Comparison of ENCODE assay signal across 27 cellular contexts in the genomic region with DNA sequence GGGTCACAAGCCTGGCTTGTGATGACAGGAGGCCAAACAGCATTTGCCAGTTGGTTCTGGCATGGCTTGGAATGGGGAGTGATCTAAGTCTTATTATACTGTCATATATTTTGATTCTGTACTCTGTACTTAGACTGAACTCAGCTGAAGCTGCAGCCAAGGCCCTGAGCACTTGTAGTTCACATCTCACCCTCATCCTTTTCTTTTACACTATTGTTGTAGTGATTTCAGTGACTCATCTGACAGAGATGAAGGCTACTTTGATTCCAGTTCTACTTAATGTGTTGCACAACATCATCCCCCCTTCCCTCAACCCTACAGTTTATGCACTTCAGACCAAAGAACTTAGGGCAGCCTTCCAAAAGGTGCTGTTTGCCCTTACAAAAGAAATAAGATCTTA. TPM values are rescaled to one million over a fixed set of nuclear protein-coding genes. Genes with fewer than 3 reads are reported as not detected.
DNase-seq lines count a peak whose midpoint lies in the region; ATAC-seq and TF ChIP-seq lines count a peak whose summit lies in the region.
"Had no signal": no experiment of that assay in that cellular context is flagged by ENCODE, and none has a peak within 500 bp of the region (broad histone marks: within the 10 kb centered on the region; RNA-seq: fewer than 3 reads in every experiment).

No MANE protein-coding gene starts in this region.

- H4K5ac ChIP-seq in IMR-90 (ENCODE audit: low read depth, low read length) = no peak overlapping the region

- no peak overlapping the region for H3K56ac ChIP-seq in IMR-90 (ENCODE audit: extremely low read depth, insufficient read depth, low read length)

- no peak overlapping the region for H3K14ac ChIP-seq in IMR-90 (replicated peaks; ENCODE audit: low read depth, low read length)
- no peak overlapping the region for H3K14ac ChIP-seq in neuronal stem cell (ENCODE audit: low read length)

- no peak overlapping the region for H2BK20ac ChIP-seq in IMR-90 (ENCODE audit: low read depth, low read length)

- H2BK12ac ChIP-seq in neuronal stem cell (ENCODE audit: low read length) = no peak overlapping the region

- peaks cover 7% of the 10 kb centered on the region for H3K27me3 ChIP-seq in ACC112 (ENCODE audit: insufficient read depth, low read length)
- H3K27me3 ChIP-seq in IMR-90 (ENCODE audit: control insufficient read depth, insufficient read depth, low read length) = no peaks in the 10 kb centered on the region
- H3K27me3 ChIP-seq in left lung = no peaks in the 10 kb centered on the region
- peaks cover 0 to 3% (median 0%) of the 10 kb centered on the region in 3 experiments for H3K27me3 ChIP-seq in neuronal stem cell (ENCODE audit: control insufficient read depth in 3 of 3, insufficient read depth in 3 of 3, low read depth in 1 of 3, low read length in 3 of 3)
- H3K27me3 ChIP-seq: breast epithelium, esophagus muscularis mucosa, heart right ventricle, sigmoid colon, upper lobe of left lung had no signal

- H3K9ac ChIP-seq in IMR-90 (ENCODE audit: low read depth, low read length) (no peak overlapping the region), neuronal stem cell (ENCODE audit: low read depth, low read length, poor library complexity) (no peak overlapping the region)

- no peak overlapping the region for H2AK9ac ChIP-seq in IMR-90 (replicated peaks; ENCODE audit: low read depth, low read length, poor library complexity)

- DNase-seq in IMR-90 (peak; percentile 16), choroid plexus epithelial cell (ENCODE audit: low read depth) (peak; percentile 47), left lung (no peak), SKM-1 treated with dmso at 0.1 percent for 144 hours (lab: John Stamatoyannopoulos, UW; ENCODE audit: unreplicated experiment) (no peak), neuronal stem cell (ENCODE audit: low spot score) (no peak), UCSD-AML1 (lab: John Stamatoyannopoulos, UW; ENCODE audit: unreplicated experiment) (no peak)
- no peak for DNase-seq in activated CD4-positive, alpha-beta T cell treated with anti-CD3 and anti-CD28 coated beads for 48 hours
- DNase-seq: activated CD4-positive, alpha-beta T cell treated with anti-CD3 and anti-CD28 coated beads for 1 hour; DMS 273 treated with DMSO at 0.1 percent for 48 hours; heart right ventricle; naive B cell; NCI-H1694; NCI-H82; pancreas; sigmoid colon; stimulated activated CD4-positive, alpha-beta T cell treated with anti-CD3 and anti-CD28 coated beads, Interleukin-4, amount 100 ng/mL, for 1 hour; upper lobe of left lung had no signal

- no peak overlapping the region for H2BK15ac ChIP-seq in IMR-90 (ENCODE audit: low read depth, low read length)
- no peak overlapping the region for H2BK15ac ChIP-seq in neuronal stem cell (ENCODE audit: low read length)

- POLR2A ChIA-PET in IMR-90 (lab: Charles Lee; ENCODE audit: unreplicated experiment) = no interaction called here

- H3K4me2 ChIP-seq in IMR-90 (ENCODE audit: low read depth, low read length) (no peak overlapping the region), neuronal stem cell (ENCODE audit: insufficient read depth, low read length, poor library complexity, severe bottlenecking) (no peak overlapping the region)

- H2AFZ ChIP-seq in ACC112 (ENCODE audit: low read length, unreplicated experiment) (no peak overlapping the region), IMR-90 (replicated peaks; ENCODE audit: low read length, poor library complexity) (no peak overlapping the region), neuronal stem cell (ENCODE audit: low read length) (no peak overlapping the region)

- no TSS peak for BruUV-seq in IMR-90 (replicated peaks; lab: Mats Ljungman, UMichigan)

- H3K4me3 ChIP-seq in ACC112 (ENCODE audit: low read depth, low read length) (no peak overlapping the region), IMR-90 (ENCODE audit: insufficient read depth, low read depth, low read length) (no peak overlapping the region), choroid plexus epithelial cell (ENCODE audit: low read depth, low read length) (no peak overlapping the region), left lung (no peak overlapping the region), neuronal stem cell (ENCODE audit: low read length in 2 of 2) (no peak overlapping the region)
- H3K4me3 ChIP-seq: breast epithelium, esophagus muscularis mucosa, HAP-1, heart right ventricle, lung, pancreas, sigmoid colon, upper lobe of left lung had no signal

- H3K79me1 ChIP-seq in IMR-90 (ENCODE audit: low read depth in 1 of 2, low read length in 2 of 2) (no peaks in the 10 kb centered on the region), neuronal stem cell (ENCODE audit: low read depth, low read length) (no peaks in the 10 kb centered on the region)

- no peak for TF ChIP-seq RAD21 in IMR-90 (IDR thresholded peaks at IDR 0.05; ENCODE audit: low read length)

- no peaks in the 10 kb centered on the region for H3K79me2 ChIP-seq in ACC112 (ENCODE audit: control insufficient read depth, insufficient read depth, low read length, unreplicated experiment)

- in situ Hi-C loops in IMR-90 (cut with MboI; ENCODE audit: low sequenced_read_pairs) = no loop called here

- no peak overlapping the region for H2BK120ac ChIP-seq in IMR-90 (ENCODE audit: low read depth, low read length)
- no peak overlapping the region for H2BK120ac ChIP-seq in neuronal stem cell (ENCODE audit: low read depth, low read length)

- H3K36me3 ChIP-seq in ACC112 (ENCODE audit: insufficient read depth, low read length) = no peaks in the 10 kb centered on the region
- H3K36me3 ChIP-seq in IMR-90 (ENCODE audit: control insufficient read depth, insufficient read depth, low read length) = no peaks in the 10 kb centered on the region
- no peaks in the 10 kb centered on the region for H3K36me3 ChIP-seq in left lung
- H3K36me3 ChIP-seq in neuronal stem cell (replicated peaks in 1 of 2; ENCODE audit: control insufficient read depth in 2 of 2, insufficient read depth in 2 of 2, low read length in 2 of 2) = no peaks in the 10 kb centered on the region
- H3K36me3 ChIP-seq: breast epithelium, esophagus muscularis mucosa, HAP-1, heart right ventricle, pancreas, sigmoid colon, upper lobe of left lung had no signal

- no peak overlapping the region for H3K18ac ChIP-seq in IMR-90 (ENCODE audit: low read depth, low read length)
- H3K18ac ChIP-seq in neuronal stem cell (ENCODE audit: low read length) = no peak overlapping the region

- dilution Hi-C loops in IMR-90 (cut with HindIII; ENCODE audit: low sequenced_read_pairs, unreplicated experiment) = no loop called here

- H3K9me3 ChIP-seq in IMR-90 (ENCODE audit: control insufficient read depth, insufficient read depth, low read length) (no peaks in the 10 kb centered on the region; the same call in 1 of the 2 replicates), left lung (peaks cover 0 to 10% of the 10 kb centered on the region in 2 donors), neuronal stem cell (replicated peaks in 1 of 2; ENCODE audit: control insufficient read depth in 2 of 2, insufficient read depth in 1 of 2, low read depth in 1 of 2, low read length in 2 of 2) (no peaks in the 10 kb centered on the region)
- H3K9me3 ChIP-seq: esophagus muscularis mucosa, HAP-1, pancreas, sigmoid colon had no signal

- TF ChIP-seq POLR2A in IMR-90 (IDR thresholded peaks at IDR 0.05; ENCODE audit: low read depth, low read length) = no peak

- no peak overlapping the region for H2AK5ac ChIP-seq in IMR-90 (ENCODE audit: low read depth, low read length)
- no peak overlapping the region for H2AK5ac ChIP-seq in neuronal stem cell (ENCODE audit: low read depth, low read length)

- H4K8ac ChIP-seq in IMR-90 (ENCODE audit: low read depth in 2 of 2, low read length in 2 of 2) (no peak overlapping the region), neuronal stem cell (ENCODE audit: low read depth, low read length) (no peak overlapping the region)

- H3K4ac ChIP-seq in IMR-90 (ENCODE audit: low read depth, low read length) = no peak overlapping the region
- no peak overlapping the region for H3K4ac ChIP-seq in neuronal stem cell (ENCODE audit: low read length)

- H3K27ac ChIP-seq in ACC112 (ENCODE audit: low read depth, low read length) (peak overlapping the region; percentile 66), IMR-90 (ENCODE audit: insufficient read depth, low read length) (no peak overlapping the region), left lung (no peak overlapping the region), neuronal stem cell (replicated peaks; ENCODE audit: low read length) (no peak overlapping the region)
- H3K27ac ChIP-seq: breast epithelium, esophagus muscularis mucosa, heart right ventricle, pancreas, sigmoid colon, upper lobe of left lung had no signal

- no peaks in the 10 kb centered on the region for H3K9me1 ChIP-seq in IMR-90 (ENCODE audit: insufficient read depth, low read length)

- peaks cover 28% of the 10 kb centered on the region for H3K4me1 ChIP-seq in ACC112 (ENCODE audit: control insufficient read depth, insufficient read depth, low read length, unreplicated experiment)
- no peaks in the 10 kb centered on the region for H3K4me1 ChIP-seq in IMR-90 (ENCODE audit: control insufficient read depth, insufficient read depth, low read length)
- no peaks in the 10 kb centered on the region for H3K4me1 ChIP-seq in left lung
- peaks cover 0 to 6% of the 10 kb centered on the region in 2 donors for H3K4me1 ChIP-seq in neuronal stem cell (ENCODE audit: control insufficient read depth in 2 of 2, insufficient read depth in 1 of 2, low read depth in 1 of 2, low read length in 2 of 2)
- H3K4me1 ChIP-seq: breast epithelium, esophagus muscularis mucosa, HAP-1, heart right ventricle, pancreas, sigmoid colon, upper lobe of left lung had no signal

- ATAC-seq in IMR-90 (ENCODE audit: low read depth) (no peak), left lung (peak; percentile 25)
- ATAC-seq: heart right ventricle, Panc1, pancreas had no signal

- no peaks in the 10 kb centered on the region for H4K20me1 ChIP-seq in IMR-90 (ENCODE audit: insufficient read depth, low read length)

- H3K23ac ChIP-seq in IMR-90 (ENCODE audit: low read depth, low read length) = no peak overlapping the region
- no peak overlapping the region for H3K23ac ChIP-seq in neuronal stem cell (ENCODE audit: low read depth, low read length, poor library complexity)

- H4K91ac ChIP-seq in IMR-90 (ENCODE audit: insufficient read depth, low read depth, low read length) (no peak overlapping the region), neuronal stem cell (ENCODE audit: low read depth, low read length, poor library complexity) (no peak overlapping the region)

- H2BK5ac ChIP-seq in IMR-90 (ENCODE audit: low read depth, low read length, poor library complexity, severe bottlenecking) (no peak overlapping the region), neuronal stem cell (ENCODE audit: low read length) (no peak overlapping the region)

- CTCF ChIA-PET in IMR-90 (lab: Yijun Ruan, JAX) = no interaction called here

- intact Hi-C loops in IMR-90 (cut with micrococcal nuclease) = no loop called here
- intact Hi-C loops in left lung (cut with DNase I) = no loop called here

- no peak for TF ChIP-seq CTCF in IMR-90 (conservative IDR thresholded peaks at IDR 0.05; ENCODE audit: low read depth, low read length)
- no peak for TF ChIP-seq CTCF in choroid plexus epithelial cell (conservative IDR thresholded peaks at IDR 0.05; ENCODE audit: low read depth, low read length)
- no peak for TF ChIP-seq CTCF in left lung (IDR thresholded peaks at IDR 0.05)

RNA-seq across cellular contexts. Expression of a gene that starts 0.8 kb away (rescaled TPM):
- total RNA-seq in IMR-90 (2012; rRNA removed) (not detected in 2 replicates), left lung (not detected)
- polyA plus RNA-seq in IMR-90 (2012; rRNA removed) = not detected in 2 replicates
- not detected in 2 replicates for polyA plus RNA-seq in IMR-90 (2012; cell fraction: cytosol; rRNA removed)
- not detected in 2 replicates for polyA plus RNA-seq in IMR-90 (2012; cell fraction: nucleus; rRNA removed; ENCODE audit: low replicate concordance)
- polyA plus RNA-seq in neuronal stem cell (2013, experiment 1 of 2) = not detected
- 0.01 TPM for polyA plus RNA-seq in neuronal stem cell (2013, experiment 2 of 2)
- total RNA-seq: activated CD8-positive, alpha-beta memory T cell treated with anti-CD3 and anti-CD28 coated beads for 36 hours; activated T-helper 1 cell treated with anti-CD3 and anti-CD28 coated beads, Interleukin-12 subunit alpha, Interleukin-12 subunit beta, Interleukin-2, Interleukin-4 antibody, amounts not matched to agents 30 ng/mL and 10 ng/mL and 1 ng/mL, durations not matched to agents 14 hours and 24 hours and 36 hours; esophagus muscularis mucosa; heart right ventricle; lung; pancreas had no signal
- polyA plus RNA-seq: CD14-positive monocyte, heart right ventricle, IgD-negative memory B cell, pancreas had no signal

RNA-seq across cellular contexts. Expression of a gene that starts 17.0 kb away (rescaled TPM):
- not detected in 2 replicates for total RNA-seq in IMR-90 (2012; rRNA removed)
- polyA plus RNA-seq in IMR-90 (2012; rRNA removed) = not detected in 2 replicates
- polyA plus RNA-seq in IMR-90 (2012; cell fraction: cytosol; rRNA removed) = not detected in 2 replicates
- 0.10 TPM in 1 of 2 replicates, not detected in the other for polyA plus RNA-seq in IMR-90 (2012; cell fraction: nucleus; rRNA removed; ENCODE audit: low replicate concordance)
- total RNA-seq in left lung = under 1 TPM in 1 of 2 donors, not detected in 1; 0.37 TPM
- polyA plus RNA-seq in neuronal stem cell (2013, experiment 1 of 2) = 0.17 TPM
- 0.10 TPM for polyA plus RNA-seq in neuronal stem cell (2013, experiment 2 of 2)
- total RNA-seq: breast epithelium, esophagus muscularis mucosa, pancreas had no signal
- polyA plus RNA-seq: heart right ventricle had no signal

RNA-seq across cellular contexts. Expression of a gene that starts 46.1 kb away (rescaled TPM):
- not detected in 2 replicates for total RNA-seq in IMR-90 (2012; rRNA removed)
- polyA plus RNA-seq in IMR-90 (2012; rRNA removed) = not detected in 2 replicates
- not detected in 2 replicates for polyA plus RNA-seq in IMR-90 (2012; cell fraction: cytosol; rRNA removed)
- not detected in 2 replicates for polyA plus RNA-seq in IMR-90 (2012; cell fraction: nucleus; rRNA removed; ENCODE audit: low replicate concordance)
- total RNA-seq in left lung = not detected
- not detected for polyA plus RNA-seq in neuronal stem cell (2013, experiment 1 of 2)
- not detected for polyA plus RNA-seq in neuronal stem cell (2013, experiment 2 of 2)
- total RNA-seq: activated CD8-positive, alpha-beta memory T cell treated with anti-CD3 and anti-CD28 coated beads for 36 hours; activated T-helper 1 cell treated with anti-CD3 and anti-CD28 coated beads, Interleukin-12 subunit alpha, Interleukin-12 subunit beta, Interleukin-2, Interleukin-4 antibody, amounts not matched to agents 30 ng/mL and 10 ng/mL and 1 ng/mL, durations not matched to agents 14 hours and 24 hours and 36 hours; lung; sigmoid colon; upper lobe of left lung had no signal
- polyA plus RNA-seq: CD14-positive monocyte, heart right ventricle, IgD-negative memory B cell, lung, pancreas, sigmoid colon had no signal

RNA-seq across cellular contexts. Expression of a gene that starts 47.5 kb away (rescaled TPM):
- total RNA-seq in IMR-90 (2012; rRNA removed) = 39.4 and 46.8 TPM in 2 replicates
- polyA plus RNA-seq in IMR-90 (2012; rRNA removed) = 30.4 and 43.6 TPM in 2 replicates
- 7.4 and 15.7 TPM in 2 replicates for polyA plus RNA-seq in IMR-90 (2012; cell fraction: cytosol; rRNA removed)
- polyA plus RNA-seq in IMR-90 (2012; cell fraction: nucleus; rRNA removed; ENCODE audit: low replicate concordance) = 35.2 and 246 TPM in 2 replicates
- total RNA-seq in left lung = 100 to 1,000 TPM; 122 to 137 TPM
- 2.0 TPM for polyA plus RNA-seq in neuronal stem cell (2013, experiment 1 of 2)
- polyA plus RNA-seq in neuronal stem cell (2013, experiment 2 of 2) = 2.0 TPM

RNA-seq across cellular contexts. Expression of a gene that starts 52.2 kb away (rescaled TPM):
- total RNA-seq in IMR-90 (2012; rRNA removed) (49.1 and 58.0 TPM in 2 replicates), left lung (10 to 100 TPM; 42.6 to 50.6 TPM)
- polyA plus RNA-seq in IMR-90 (2012; rRNA removed) = 26.3 and 32.6 TPM in 2 replicates
- 11.5 and 14.9 TPM in 2 replicates for polyA plus RNA-seq in IMR-90 (2012; cell fraction: cytosol; rRNA removed)
- 10.8 and 29.4 TPM in 2 replicates for polyA plus RNA-seq in IMR-90 (2012; cell fraction: nucleus; rRNA removed; ENCODE audit: low replicate concordance)
- 25.2 TPM for polyA plus RNA-seq in neuronal stem cell (2013, experiment 1 of 2)
- polyA plus RNA-seq in neuronal stem cell (2013, experiment 2 of 2) = 25.9 TPM

Comparison
In these comparisons a context has a peak if more than half of its experiments do, and no peak if none do; other contexts are left out.
1. DNase-seq: peak in IMR-90 (single experiment) and choroid plexus epithelial cell (single experiment); none in left lung (0 of 2), SKM-1 treated with dmso at 0.1 percent for 144 hours (single experiment), neuronal stem cell (single experiment), activated CD4-positive, alpha-beta T cell treated with anti-CD3 and anti-CD28 coated beads for 48 hours (single experiment) and UCSD-AML1 (single experiment).